Comparison of ENCODE assay signal across 24 cellular contexts in the genomic region with DNA sequence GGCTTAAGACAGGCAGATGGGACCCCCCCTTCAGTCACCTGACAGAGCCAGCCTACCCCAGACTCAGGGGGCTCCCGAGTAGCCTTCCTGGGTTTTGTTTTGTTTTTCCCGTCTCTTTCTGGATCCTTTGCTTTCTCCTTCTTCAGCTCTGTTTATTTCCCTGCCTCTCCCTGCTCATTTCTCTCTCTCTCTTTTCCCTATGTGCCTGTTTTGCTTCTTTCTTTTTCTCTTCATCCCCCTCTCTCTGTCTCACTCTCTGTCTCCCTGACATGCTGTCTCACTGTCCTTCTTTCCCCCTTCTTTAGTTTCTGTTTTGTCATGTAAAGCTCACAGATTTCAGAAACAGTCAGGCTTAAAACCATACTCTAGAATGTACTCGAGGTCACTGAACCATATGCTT. TPM values are rescaled to one million over a fixed set of nuclear protein-coding genes. Genes with fewer than 3 reads are reported as not detected.
DNase-seq lines count a peak whose midpoint lies in the region; ATAC-seq, FAIRE-seq and TF ChIP-seq lines count a peak whose summit lies in the region.
"Had no signal": no experiment of that assay in that cellular context is flagged by ENCODE, and none has a peak within 500 bp of the region (broad histone marks: within the 10 kb centered on the region; RNA-seq: fewer than 3 reads in every experiment).

No MANE protein-coding gene starts in this region.

- SMC1A ChIA-PET in GM12878 (lab: Charles Lee; ENCODE audit: uncharacterized antibody, unreplicated experiment) = interaction anchor here (0.5 to 0.8 kb wide), 3 partner anchors 10 to 475 kb away, joined by 3 read pairs; no protein-coding TSS in a partner anchor

- TF ChIP-seq CTCF in IMR-90 (conservative IDR thresholded peaks at IDR 0.05; ENCODE audit: low read depth, low read length) = no peak
- no peak for TF ChIP-seq CTCF in GM12878 (IDR thresholded peaks at IDR 0.05 in 2 of 3, conservative IDR thresholded peaks at IDR 0.05 in 1 of 3; ENCODE audit: control insufficient read depth in 2 of 3, extremely low read depth in 1 of 3, insufficient read depth in 1 of 3, low read depth in 3 of 3, low read length in 3 of 3)
- TF ChIP-seq CTCF in smooth muscle cell (IDR thresholded peaks at IDR 0.05; ENCODE audit: borderline replicate concordance, insufficient read depth, poor library complexity, severe bottlenecking) = no peak
- TF ChIP-seq CTCF in left lung (IDR thresholded peaks at IDR 0.05) = no peak
- TF ChIP-seq CTCF in CD8-positive, alpha-beta T cell (IDR thresholded peaks at IDR 0.05) = no peak

- H3K14ac ChIP-seq in IMR-90 (replicated peaks; ENCODE audit: low read depth, low read length) = no peak overlapping the region

- H2BK15ac ChIP-seq in IMR-90 (ENCODE audit: low read depth, low read length) = no peak overlapping the region

- H3K9ac ChIP-seq in BLaER1 (0 out of 2 replicates have a peak overlapping the region, but pooled peaks have one; percentile 7), IMR-90 (ENCODE audit: low read depth, low read length) (no peak overlapping the region), GM12878 (ENCODE audit: control insufficient read depth, insufficient read depth, low read length) (no peak overlapping the region), smooth muscle cell (ENCODE audit: low read depth) (no peak overlapping the region)
- H3K9ac ChIP-seq: GM23248 had no signal

- no peak overlapping the region for H4K8ac ChIP-seq in IMR-90 (ENCODE audit: low read depth in 2 of 2, low read length in 2 of 2)

- H3K4me1 ChIP-seq in BLaER1 = peaks cover 58% of the 10 kb centered on the region
- H3K4me1 ChIP-seq in IMR-90 (ENCODE audit: control insufficient read depth, insufficient read depth, low read length) = peaks cover 9% of the 10 kb centered on the region; the same call in 1 of the 2 replicates
- no peaks in the 10 kb centered on the region for H3K4me1 ChIP-seq in GM12878 (ENCODE audit: control insufficient read depth, insufficient read depth, low read length)
- peaks cover 9% of the 10 kb centered on the region for H3K4me1 ChIP-seq in smooth muscle cell (ENCODE audit: low read depth)
- H3K4me1 ChIP-seq in left lung = peaks cover 0 to 6% of the 10 kb centered on the region in 2 donors
- H3K4me1 ChIP-seq in CD8-positive, alpha-beta T cell (ENCODE audit: insufficient read depth, low read length) = no peaks in the 10 kb centered on the region
- H3K4me1 ChIP-seq: HAP-1 had no signal

- no peak overlapping the region for H2BK20ac ChIP-seq in IMR-90 (ENCODE audit: low read depth, low read length)

- RAD21 ChIA-PET in GM12878 (lab: Charles Lee; ENCODE audit: unreplicated experiment) = no interaction called here

- H4K5ac ChIP-seq in IMR-90 (ENCODE audit: low read depth, low read length) = no peak overlapping the region

- TF ChIP-seq RAD21 in IMR-90 (IDR thresholded peaks at IDR 0.05; ENCODE audit: low read length) (no peak), GM12878 (IDR thresholded peaks at IDR 0.05; ENCODE audit: insufficient read depth, low read depth, low read length) (no peak)

- CTCF ChIA-PET in IMR-90 (lab: Yijun Ruan, JAX) (no interaction called here), GM12878 (lab: Yijun Ruan, JAX) (interaction anchor here (1.0 kb wide), 1 partner anchor 11 kb away, joined by 3 read pairs; no protein-coding TSS in a partner anchor)
- CTCF ChIA-PET in CD8-positive, alpha-beta T cell (lab: Charles Lee) = interaction anchor here (0.9 kb wide), 1 partner anchor 378 kb away, joined by 4 read pairs; no protein-coding TSS in a partner anchor

- no peaks in the 10 kb centered on the region for H3K9me1 ChIP-seq in IMR-90 (ENCODE audit: insufficient read depth, low read length)

- DNase-seq in IMR-90 (no peak), GM12878 (ENCODE audit: low read depth, low spot score) (no peak), smooth muscle cell (lab: John Stamatoyannopoulos, UW; ENCODE audit: unreplicated experiment) (no peak), NCI-H2107 (lab: John Stamatoyannopoulos, UW) (no peak), anterior cingulate cortex (lab: John Stamatoyannopoulos, UW) (no peak), left lung (no peak)
- DNase-seq in CD8-positive, alpha-beta T cell = no peak
- DNase-seq: DMS53, GM23248, Karpas-422, NCI-H1092 treated with DMSO at 0.1 percent for 48 hours, NCI-H1436, NCI-H187 treated with DMSO at 0.1 percent for 48 hours, NCI-H446, NCI-H524 treated with DMSO at 0.1 percent for 48 hours, NCI-H774, PC-9, Right ventricle myocardium superior had no signal

- H3K36me3 Mint-ChIP-seq in CD8-positive, alpha-beta T cell = no peaks in the 10 kb centered on the region
- H3K36me3 Mint-ChIP-seq: CD14-positive monocyte had no signal

- H2AK9ac ChIP-seq in IMR-90 (replicated peaks; ENCODE audit: low read depth, low read length, poor library complexity) = no peak overlapping the region

- TF ChIP-seq POLR2A in IMR-90 (IDR thresholded peaks at IDR 0.05; ENCODE audit: low read depth, low read length) = no peak
- no peak for TF ChIP-seq POLR2A in GM12878 (IDR thresholded peaks at IDR 0.05; ENCODE audit: low read depth, low read length)

- POLR2A ChIA-PET in IMR-90 (lab: Charles Lee; ENCODE audit: unreplicated experiment) (no interaction called here), GM12878 (lab: Charles Lee) (no interaction called here)
- POLR2A ChIA-PET in CD8-positive, alpha-beta T cell (lab: Charles Lee) = no interaction called here

- dilution Hi-C loops in IMR-90 (cut with HindIII; ENCODE audit: low sequenced_read_pairs, unreplicated experiment) = no loop called here

- H3K36me3 ChIP-seq in BLaER1 = no peaks in the 10 kb centered on the region
- H3K36me3 ChIP-seq in IMR-90 (ENCODE audit: control insufficient read depth, insufficient read depth, low read length) = no peaks in the 10 kb centered on the region; the same call in 1 of the 2 replicates
- H3K36me3 ChIP-seq in GM12878 (ENCODE audit: control insufficient read depth in 2 of 2, insufficient read depth in 2 of 2, low read length in 1 of 2) = no peaks in the 10 kb centered on the region
- no peaks in the 10 kb centered on the region for H3K36me3 ChIP-seq in smooth muscle cell (ENCODE audit: low read depth)
- peaks cover 0 to 11% of the 10 kb centered on the region in 2 donors for H3K36me3 ChIP-seq in left lung
- no peaks in the 10 kb centered on the region for H3K36me3 ChIP-seq in CD8-positive, alpha-beta T cell (ENCODE audit: insufficient read depth, low read length)
- H3K36me3 ChIP-seq: HAP-1 had no signal

- no peak overlapping the region for H3K23ac ChIP-seq in IMR-90 (ENCODE audit: low read depth, low read length)

- H3K4me3 Mint-ChIP-seq in CD8-positive, alpha-beta T cell = no peak overlapping the region
- H3K4me3 Mint-ChIP-seq: T-helper 1 cell treated with Interleukin-12 subunit alpha and Interleukin-12 subunit beta and Interleukin-4 antibody, amounts not matched to agents 30 μg/mL and 1 μg/mL, for 36 hours had no signal

- H3K4me3 ChIP-seq in BLaER1 (no peak overlapping the region), IMR-90 (ENCODE audit: insufficient read depth, low read depth, low read length) (no peak overlapping the region), GM12878 (no peak overlapping the region), smooth muscle cell (no peak overlapping the region), left lung (no peak overlapping the region)
- no peak overlapping the region for H3K4me3 ChIP-seq in CD8-positive, alpha-beta T cell (ENCODE audit: low read depth, low read length)
- H3K4me3 ChIP-seq: GM23248, HAP-1, PC-9 had no signal

- no peak overlapping the region for H4K91ac ChIP-seq in IMR-90 (ENCODE audit: insufficient read depth, low read depth, low read length)

- intact Hi-C loops in IMR-90 (cut with micrococcal nuclease) (no loop called here), GM12878 (cut with micrococcal nuclease; ENCODE audit: unreplicated experiment) (no loop called here), left lung (cut with DNase I) (loop anchor here in 1 of 2 donors (10.0 kb wide), 1 partner anchor 356 kb away; no protein-coding TSS in a partner anchor)
- intact Hi-C loops in CD8-positive, alpha-beta T cell (cut with DNase I, micrococcal nuclease) = no loop called here

- H2AK5ac ChIP-seq in IMR-90 (ENCODE audit: low read depth, low read length) = no peak overlapping the region

- no peaks in the 10 kb centered on the region for H3K4me1 Mint-ChIP-seq in CD8-positive, alpha-beta T cell (ENCODE audit: low read depth)

- H3K4me2 ChIP-seq in BLaER1 = peak overlapping the region; percentile 66
- H3K4me2 ChIP-seq in IMR-90 (ENCODE audit: low read depth, low read length) = no peak overlapping the region
- H3K4me2 ChIP-seq in GM12878 (ENCODE audit: control insufficient read depth, insufficient read depth) = no peak overlapping the region
- no peak overlapping the region for H3K4me2 ChIP-seq in smooth muscle cell
- H3K4me2 ChIP-seq: PC-9 had no signal

- H3K27ac ChIP-seq in BLaER1 (peak overlapping the region; percentile 46; the same call in 1 of the 2 replicates), IMR-90 (ENCODE audit: insufficient read depth, low read length) (peak overlapping the region; percentile 20; the same call in 1 of the 2 replicates), GM12878 (ENCODE audit: control insufficient read depth, insufficient read depth) (no peak overlapping the region), smooth muscle cell (ENCODE audit: low read depth) (peak overlapping the region; percentile 3), left lung (no peak overlapping the region)
- H3K27ac ChIP-seq in CD8-positive, alpha-beta T cell (ENCODE audit: low read depth, low read length) = no peak overlapping the region
- H3K27ac ChIP-seq: GM23248, PC-9 had no signal

- H3K27me3 Mint-ChIP-seq in CD8-positive, alpha-beta T cell (ENCODE audit: low read depth) = no peaks in the 10 kb centered on the region

- FAIRE-seq in GM12878 (lab: Jason Lieb, UNC) = peak; percentile 23
- FAIRE-seq: A204.1, D721Med had no signal

- no peak overlapping the region for H2BK5ac ChIP-seq in IMR-90 (ENCODE audit: low read depth, low read length, poor library complexity, severe bottlenecking)

- no peaks in the 10 kb centered on the region for H3K9me3 ChIP-seq in BLaER1
- no peaks in the 10 kb centered on the region for H3K9me3 ChIP-seq in IMR-90 (ENCODE audit: control insufficient read depth, insufficient read depth, low read length)
- H3K9me3 ChIP-seq in GM12878 (replicated peaks; ENCODE audit: control insufficient read depth, insufficient read depth, low read length) = no peaks in the 10 kb centered on the region; the same call in 2 of the 3 replicates
- no peaks in the 10 kb centered on the region for H3K9me3 ChIP-seq in smooth muscle cell (replicated peaks; ENCODE audit: low read depth)
- H3K9me3 ChIP-seq in left lung = no peaks in the 10 kb centered on the region
- H3K9me3 ChIP-seq in CD8-positive, alpha-beta T cell (ENCODE audit: low read length) = no peaks in the 10 kb centered on the region
- H3K9me3 ChIP-seq: HAP-1 had no signal

- 0 out of 2 replicates have a peak overlapping the region, but pooled peaks have one; percentile 4 for H3K4ac ChIP-seq in IMR-90 (ENCODE audit: low read depth, low read length)

- no peak overlapping the region for H3K56ac ChIP-seq in IMR-90 (ENCODE audit: extremely low read depth, insufficient read depth, low read length)

- H3K79me2 ChIP-seq in GM12878 (ENCODE audit: control insufficient read depth, insufficient read depth, low read length) (no peaks in the 10 kb centered on the region), smooth muscle cell (ENCODE audit: low read depth) (peaks cover 86% of the 10 kb centered on the region)

- no peaks in the 10 kb centered on the region for H3K79me1 ChIP-seq in IMR-90 (ENCODE audit: low read depth in 1 of 2, low read length in 2 of 2)

- in situ Hi-C loops in IMR-90 (cut with MboI; ENCODE audit: low sequenced_read_pairs) (no loop called here), GM12878 (cut with MboI) (no loop called here)

- H4K20me1 ChIP-seq in BLaER1 = no peaks in the 10 kb centered on the region
- H4K20me1 ChIP-seq in IMR-90 (ENCODE audit: insufficient read depth, low read length) = no peaks in the 10 kb centered on the region
- H4K20me1 ChIP-seq in GM12878 (ENCODE audit: control insufficient read depth, insufficient read depth) = no peaks in the 10 kb centered on the region
- peaks cover 100% of the 10 kb centered on the region for H4K20me1 ChIP-seq in smooth muscle cell (ENCODE audit: low read depth)

- H3K9me3 Mint-ChIP-seq in CD8-positive, alpha-beta T cell = no peaks in the 10 kb centered on the region
- H3K9me3 Mint-ChIP-seq: CD14-positive monocyte; T-helper 1 cell treated with Interleukin-12 subunit alpha and Interleukin-12 subunit beta and Interleukin-4 antibody, amounts not matched to agents 30 μg/mL and 1 μg/mL, for 36 hours had no signal

- H3K27ac Mint-ChIP-seq in CD8-positive, alpha-beta T cell = no peak overlapping the region
- H3K27ac Mint-ChIP-seq: T-helper 1 cell treated with Interleukin-12 subunit alpha and Interleukin-12 subunit beta and Interleukin-4 antibody, amounts not matched to agents 30 μg/mL and 1 μg/mL, for 36 hours had no signal

- no peak overlapping the region for H2AFZ ChIP-seq in IMR-90 (replicated peaks; ENCODE audit: low read length, poor library complexity)
- no peak overlapping the region for H2AFZ ChIP-seq in GM12878 (ENCODE audit: control insufficient read depth, low read depth, low read length)
- H2AFZ ChIP-seq in smooth muscle cell (ENCODE audit: low read depth) = no peak overlapping the region
- H2AFZ ChIP-seq: GM23248, PC-9 had no signal

- no peak overlapping the region for H2BK120ac ChIP-seq in IMR-90 (ENCODE audit: low read depth, low read length)

- H3F3A ChIP-seq in smooth muscle cell (ENCODE audit: low read depth) = no peaks in the 10 kb centered on the region

- H3K18ac ChIP-seq in IMR-90 (ENCODE audit: low read depth, low read length) = no peak overlapping the region; the same call in 1 of the 2 replicates

- WGBS in IMR-90 (ENCODE audit: extremely low coverage in 2 of 2, insufficient read length in 1 of 2), 2 experiments = no CpG with 5 or more reads among the region's 3 CpGs
- WGBS in GM12878 (ENCODE audit: insufficient coverage, insufficient replicate concordance, low lambda C conversion rate, missing lambda C conversion rate) = 5% methylated on average over 1 of the region's 3 CpGs
- 60% methylated on average over 3 of the region's 3 CpGs for WGBS in smooth muscle cell (ENCODE audit: low lambda C conversion rate)

- BruUV-seq in IMR-90 (replicated peaks; lab: Mats Ljungman, UMichigan) (no TSS peak), GM12878 (replicated peaks; lab: Mats Ljungman, UMichigan) (no TSS peak)

- no peaks in the 10 kb centered on the region for H3K27me3 ChIP-seq in BLaER1
- no peaks in the 10 kb centered on the region for H3K27me3 ChIP-seq in IMR-90 (ENCODE audit: control insufficient read depth, insufficient read depth, low read length)
- H3K27me3 ChIP-seq in GM12878 (replicated peaks in 1 of 2; ENCODE audit: control insufficient read depth in 2 of 2, insufficient read depth in 2 of 2, low read length in 1 of 2) = peaks cover 0 to 2% of the 10 kb centered on the region in 2 experiments; a peak in 1 of 4 replicates
- no peaks in the 10 kb centered on the region for H3K27me3 ChIP-seq in smooth muscle cell (ENCODE audit: low read depth)
- no peaks in the 10 kb centered on the region for H3K27me3 ChIP-seq in left lung
- H3K27me3 ChIP-seq in CD8-positive, alpha-beta T cell (ENCODE audit: insufficient read depth, low read length) = no peaks in the 10 kb centered on the region

- TF ChIP-seq EP300 in GM12878 (IDR thresholded peaks at IDR 0.05; ENCODE audit: borderline replicate concordance in 1 of 2, control insufficient read depth in 1 of 2, low read depth in 2 of 2, low read length in 2 of 2) = no peak

- ATAC-seq in IMR-90 (ENCODE audit: low read depth) = no peak
- ATAC-seq in GM12878 = no peak
- no peak for ATAC-seq in left lung
- no peak for ATAC-seq in CD8-positive, alpha-beta T cell

RNA-seq across cellular contexts. Expression of a gene that starts 38.2 kb away (rescaled TPM):
- 0.72 and 0.83 TPM in 2 replicates for total RNA-seq in IMR-90 (2012; rRNA removed)
- polyA plus RNA-seq in IMR-90 (2012; rRNA removed) = 3.0 and 3.8 TPM in 2 replicates
- 0.79 and 3.2 TPM in 2 replicates for polyA plus RNA-seq in IMR-90 (2012; cell fraction: cytosol; rRNA removed)
- 1.6 and 2.4 TPM in 2 replicates for polyA plus RNA-seq in IMR-90 (2012; cell fraction: nucleus; rRNA removed; ENCODE audit: low replicate concordance)
- total RNA-seq in GM12878 (2013; cell fraction: nucleolus; rRNA removed) = 6.6 and 7.2 TPM in 2 replicates
- total RNA-seq in GM12878 (2014; rRNA removed) = 1.5 and 1.8 TPM in 2 replicates
- total RNA-seq in GM12878 (2014; rRNA removed; fragmentation: Illumina TruSeq; extraction: Trizol) = 1.5 and 1.6 TPM in 2 replicates
- total RNA-seq in GM12878 (2021) = 3.2 and 3.6 TPM in 2 replicates
- 1.1 TPM for polyA plus RNA-seq in GM12878 (2011; ENCODE audit: low read depth)
- polyA plus RNA-seq in GM12878 (2011; rRNA removed) = 1.5 and 2.8 TPM in 2 replicates
- 3.7 and 4.2 TPM in 2 replicates for polyA plus RNA-seq in GM12878 (2011; cell fraction: cytosol; rRNA removed)
- 3.5 and 4.4 TPM in 2 replicates for polyA plus RNA-seq in GM12878 (2011; cell fraction: nucleus; rRNA removed)
- polyA plus RNA-seq in GM12878 (2012) = 1.6 TPM in 2 replicates
- polyA plus RNA-seq in GM12878 (2014; fragmentation: Illumina TruSeq; extraction: Trizol) = 3.1 and 3.2 TPM in 2 replicates
- 1 to 10 TPM; 2.1 to 2.5 TPM for polyA plus RNA-seq in GM12878 (2014; fragmentation: Nextera tagmentation; extraction: Ambion mirVana)
- polyA plus RNA-seq in GM12878 (2014; rRNA removed) = 1.8 and 2.0 TPM in 2 replicates
- polyA plus RNA-seq in GM12878 (2016; fragmentation: Nextera tagmentation; extraction: Ambion mirVana) = 1 to 10 TPM; 3.1 to 4.0 TPM
- polyA minus RNA-seq in GM12878 (2011; rRNA and poly(A)+ RNA removed) = 3.8 and 4.7 TPM in 2 replicates
- polyA minus RNA-seq in GM12878 (2011; cell fraction: cytosol; rRNA and poly(A)+ RNA removed) = 1.1 and 3.2 TPM in 2 replicates
- 2.8 and 4.5 TPM in 2 replicates for polyA minus RNA-seq in GM12878 (2011; cell fraction: nucleus; rRNA and poly(A)+ RNA removed)
- 2.9 and 3.6 TPM in 2 replicates for total RNA-seq in smooth muscle cell
- polyA plus RNA-seq in smooth muscle cell = 4.8 and 7.1 TPM in 2 replicates
- total RNA-seq in left lung = 10 to 100 TPM in 1 of 2 donors, 1 to 10 TPM in 1; 7.8 to 13.4 TPM
- total RNA-seq in CD8-positive, alpha-beta T cell = 1 to 10 TPM; 1.4 to 2.9 TPM

Comparison
In these comparisons a context has a peak if more than half of its experiments do, and no peak if none do; other contexts are left out.
1. H3K27ac ChIP-seq: peak in BLaER1 (single experiment), IMR-90 (single experiment) and smooth muscle cell (single experiment); none in GM12878 (single experiment), left lung (0 of 2) and CD8-positive, alpha-beta T cell (single experiment).